8 cellular contexts compared by ENCODE assay signal in the genomic region with DNA sequence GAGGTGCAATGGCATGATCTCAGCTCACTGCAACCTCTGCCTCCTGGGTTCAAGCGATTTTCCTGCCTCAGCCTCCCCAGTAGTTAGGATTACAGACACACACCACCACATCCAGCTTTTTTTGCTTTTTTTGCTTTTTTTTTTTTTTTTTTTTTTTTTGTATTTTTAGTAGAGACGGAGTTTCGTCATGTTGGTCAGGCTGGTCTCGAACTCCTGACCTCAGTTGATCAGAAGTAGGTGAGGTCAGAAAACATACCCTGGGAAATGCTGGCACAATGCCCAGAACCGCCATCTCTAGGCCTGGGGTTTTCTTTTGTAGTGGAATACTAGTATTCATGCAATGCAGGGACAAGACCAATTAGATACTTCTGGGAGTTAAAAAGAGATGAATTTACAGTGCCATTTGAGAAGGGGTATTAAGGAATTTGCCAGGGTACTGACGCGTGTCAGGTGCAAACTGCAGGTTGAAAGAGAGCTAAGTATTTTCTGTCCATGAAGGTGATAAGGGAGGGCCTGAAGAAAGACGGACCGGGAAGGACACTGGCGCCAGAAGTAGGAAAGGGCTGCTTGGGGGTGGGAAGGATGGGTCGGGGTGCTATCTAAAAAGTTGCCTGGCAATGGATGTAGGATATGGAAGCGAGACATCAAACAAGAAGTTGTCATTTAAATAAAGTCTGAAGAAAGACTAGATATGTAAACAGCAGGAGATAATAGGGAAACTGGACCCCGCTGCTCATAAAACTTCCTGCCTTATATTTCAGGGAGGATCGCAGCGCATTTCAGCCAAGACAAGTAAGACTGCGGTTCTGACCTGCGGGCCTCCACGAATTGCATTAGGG.
DNase-seq lines count a peak whose midpoint lies in the region; ATAC-seq and TF ChIP-seq lines count a peak whose summit lies in the region.
"Not testable (repeated sequence)": the region's sequence is repeated elsewhere in the genome, so short reads cannot be mapped to it uniquely, and the experiment has no call there.

No MANE protein-coding gene starts in this region.

- H3K4me3 ChIP-seq in Caco-2 (ENCODE audit: low read depth, low read length); naive thymus-derived CD4-positive, alpha-beta T cell (ENCODE audit: low read length): not testable (repeated sequence)

- peaks cover 26% of the 10 kb centered on the region for H3K36me3 Mint-ChIP-seq in Caco-2 (ENCODE audit: insufficient read depth, unreplicated experiment)
- not testable (repeated sequence) for H3K36me3 Mint-ChIP-seq in IgD-negative memory B cell; activated CD4-positive, alpha-beta memory T cell treated with anti-CD3 and anti-CD28 coated beads, Interleukin-2, amount 10 ng/mL, durations not matched to agents 7 days and 5 days (ENCODE audit: low read depth); naive thymus-derived CD4-positive, alpha-beta T cell; stimulated activated naive CD8-positive, alpha-beta T cell treated with anti-CD3 and anti-CD28 coated beads, Interleukin-15, Interleukin-2, amounts not matched to agents 100 ng/mL and 50 ng/mL, for 24 hours (ENCODE audit: low read depth)

- not testable (repeated sequence) for H3K4me1 ChIP-seq in Caco-2; foreskin keratinocyte; naive thymus-derived CD4-positive, alpha-beta T cell (ENCODE audit: control insufficient read depth in 2 of 2, insufficient read depth in 2 of 2, low read length in 2 of 2)

- peak overlapping the region; percentile 98 for H3K27ac ChIP-seq in foreskin keratinocyte
- peak overlapping the region; percentile 94 for H3K27ac ChIP-seq in naive thymus-derived CD4-positive, alpha-beta T cell (ENCODE audit: low read depth, low read length)

- H3K4me3 Mint-ChIP-seq in Caco-2 (ENCODE audit: unreplicated experiment) (peak overlapping the region; percentile 94), IgD-negative memory B cell (peak overlapping the region in 3 of 4 donors; percentile 55 to 97 (median 83))
- H3K4me3 Mint-ChIP-seq in activated CD4-positive, alpha-beta memory T cell treated with anti-CD3 and anti-CD28 coated beads, Interleukin-2, amount 10 ng/mL, durations not matched to agents 7 days and 5 days, result peak overlapping the region; percentile 36
- peak overlapping the region; percentile 48 to 97 (median 94) for H3K4me3 Mint-ChIP-seq in naive thymus-derived CD4-positive, alpha-beta T cell
- H3K4me3 Mint-ChIP-seq in stimulated activated naive CD8-positive, alpha-beta T cell treated with anti-CD3 and anti-CD28 coated beads, Interleukin-15, Interleukin-2, amounts not matched to agents 100 ng/mL and 50 ng/mL, for 24 hours, result not testable (repeated sequence)

- POLR2A ChIA-PET in Caco-2 (lab: Charles Lee), result not testable (repeated sequence)
- POLR2A ChIA-PET in activated CD4-positive, alpha-beta memory T cell treated with anti-CD3 and anti-CD28 coated beads, Interleukin-2, amount 10 ng/mL, durations not matched to agents 7 days and 5 days (lab: Charles Lee), result interaction anchor here (1.5 to 2.4 kb wide), 7 partner anchors 9 to 135 kb away, joined by 3 to 57 read pairs (median 18); no protein-coding TSS in a partner anchor
- POLR2A ChIA-PET in naive thymus-derived CD4-positive, alpha-beta T cell (lab: Charles Lee), result interaction anchor here (0.6 to 7.5 kb wide), 3 partner anchors 8 to 49 kb away, joined by 3 to 143 read pairs (median 6); no protein-coding TSS in a partner anchor

- not testable (repeated sequence) for H3K4me1 Mint-ChIP-seq in Caco-2 (ENCODE audit: low read depth, unreplicated experiment)
- peaks cover 16 to 39% (median 30%) of the 10 kb centered on the region in 3 donors for H3K4me1 Mint-ChIP-seq in IgD-negative memory B cell
- H3K4me1 Mint-ChIP-seq in activated CD4-positive, alpha-beta memory T cell treated with anti-CD3 and anti-CD28 coated beads, Interleukin-2, amount 10 ng/mL, durations not matched to agents 7 days and 5 days, result peaks cover 38% of the 10 kb centered on the region
- peaks cover 16 to 72% (median 62%) of the 10 kb centered on the region in 7 donors for H3K4me1 Mint-ChIP-seq in naive thymus-derived CD4-positive, alpha-beta T cell
- H3K4me1 Mint-ChIP-seq in stimulated activated naive CD8-positive, alpha-beta T cell treated with anti-CD3 and anti-CD28 coated beads, Interleukin-15, Interleukin-2, amounts not matched to agents 100 ng/mL and 50 ng/mL, for 24 hours (ENCODE audit: low read depth), result peaks cover 50% of the 10 kb centered on the region

- CTCF ChIA-PET in Caco-2 (lab: Charles Lee), result not testable (repeated sequence)
- CTCF ChIA-PET in activated CD4-positive, alpha-beta memory T cell treated with anti-CD3 and anti-CD28 coated beads, Interleukin-2, amount 10 ng/mL, durations not matched to agents 7 days and 5 days (lab: Charles Lee), result interaction anchor here (2.1 kb wide), 1 partner anchor 15 kb away, joined by 12 read pairs; no protein-coding TSS in a partner anchor
- CTCF ChIA-PET in naive thymus-derived CD4-positive, alpha-beta T cell (lab: Charles Lee), result interaction anchor here (0.7 to 1.9 kb wide), 3 partner anchors 13 to 52 kb away, joined by 3 to 6 read pairs (median 3); no protein-coding TSS in a partner anchor

- not testable (repeated sequence) for H3K27me3 Mint-ChIP-seq in Caco-2 (ENCODE audit: insufficient read depth, unreplicated experiment); IgD-negative memory B cell; activated CD4-positive, alpha-beta memory T cell treated with anti-CD3 and anti-CD28 coated beads, Interleukin-2, amount 10 ng/mL, durations not matched to agents 7 days and 5 days; naive thymus-derived CD4-positive, alpha-beta T cell; stimulated activated naive CD8-positive, alpha-beta T cell treated with anti-CD3 and anti-CD28 coated beads, Interleukin-15, Interleukin-2, amounts not matched to agents 100 ng/mL and 50 ng/mL, for 24 hours

- BruUV-seq in Caco-2 (replicated peaks; lab: Mats Ljungman, UMichigan), result not testable (repeated sequence)

- intact Hi-C loops in Caco-2 (cut with micrococcal nuclease; ENCODE audit: unreplicated experiment); naive thymus-derived CD4-positive, alpha-beta T cell (cut with micrococcal nuclease): not testable (repeated sequence)

- not testable (repeated sequence) for H3K9me3 Mint-ChIP-seq in Caco-2 (ENCODE audit: unreplicated experiment); IgD-negative memory B cell; activated CD4-positive, alpha-beta memory T cell treated with anti-CD3 and anti-CD28 coated beads, Interleukin-2, amount 10 ng/mL, durations not matched to agents 7 days and 5 days; naive thymus-derived CD4-positive, alpha-beta T cell; stimulated activated naive CD8-positive, alpha-beta T cell treated with anti-CD3 and anti-CD28 coated beads, Interleukin-15, Interleukin-2, amounts not matched to agents 100 ng/mL and 50 ng/mL, for 24 hours

- H3K27ac Mint-ChIP-seq in Caco-2 (ENCODE audit: unreplicated experiment), result peak overlapping the region; percentile 100
- H3K27ac Mint-ChIP-seq in IgD-negative memory B cell, result peak overlapping the region; percentile 87 to 100 (median 100)
- H3K27ac Mint-ChIP-seq in activated CD4-positive, alpha-beta memory T cell treated with anti-CD3 and anti-CD28 coated beads, Interleukin-2, amount 10 ng/mL, durations not matched to agents 7 days and 5 days, result peak overlapping the region; percentile 95
- peak overlapping the region; percentile 98 to 100 (median 99) for H3K27ac Mint-ChIP-seq in naive thymus-derived CD4-positive, alpha-beta T cell
- H3K27ac Mint-ChIP-seq in stimulated activated naive CD8-positive, alpha-beta T cell treated with anti-CD3 and anti-CD28 coated beads, Interleukin-15, Interleukin-2, amounts not matched to agents 100 ng/mL and 50 ng/mL, for 24 hours, result peak overlapping the region; percentile 43

- not testable (repeated sequence) for TF ChIP-seq CTCF in Caco-2 (IDR thresholded peaks at IDR 0.05; ENCODE audit: insufficient read depth in 1 of 2, low read depth in 1 of 2, low read length in 1 of 2, severe bottlenecking in 1 of 2, unreplicated experiment in 1 of 2); foreskin keratinocyte (conservative IDR thresholded peaks at IDR 0.05)

- not testable (repeated sequence) for DNase-seq in Caco-2; activated CD4-positive, alpha-beta memory T cell treated with anti-CD3 and anti-CD28 coated beads, Interleukin-2, amount 10 ng/mL, durations not matched to agents 7 days and 5 days; foreskin keratinocyte; naive thymus-derived CD4-positive, alpha-beta T cell
- DNase-seq in RPMI7951 (ENCODE audit: low read depth) (peak; percentile 5), astrocyte of the hippocampus (ENCODE audit: low read depth, low spot score) (peak; percentile 31)

- not testable (repeated sequence) for H3K27me3 ChIP-seq in Caco-2 (replicated peaks; ENCODE audit: control insufficient read depth, insufficient read depth, low read length); foreskin keratinocyte; naive thymus-derived CD4-positive, alpha-beta T cell (ENCODE audit: control insufficient read depth in 2 of 2, insufficient read depth in 2 of 2, low read length in 2 of 2)

- not testable (repeated sequence) for H3K9me3 ChIP-seq in Caco-2; naive thymus-derived CD4-positive, alpha-beta T cell (ENCODE audit: control insufficient read depth in 2 of 3, low read length in 3 of 3)

- ATAC-seq in foreskin keratinocyte; naive thymus-derived CD4-positive, alpha-beta T cell: not testable (repeated sequence)

- not testable (repeated sequence) for H3K36me3 ChIP-seq in Caco-2 (ENCODE audit: control insufficient read depth, insufficient read depth, low read length); naive thymus-derived CD4-positive, alpha-beta T cell (ENCODE audit: control insufficient read depth in 2 of 3, insufficient read depth in 3 of 3, low read length in 3 of 3)

Comparison
In these comparisons a context has a peak if more than half of its experiments do, and no peak if none do; other contexts are left out.
1. H3K27ac Mint-ChIP-seq: peak in every context shown above with its lines; median percentile 100 in Caco-2; 100 in IgD-negative memory B cell; 99 in naive thymus-derived CD4-positive, alpha-beta T cell; 95 in activated CD4-positive, alpha-beta memory T cell treated with anti-CD3 and anti-CD28 coated beads, Interleukin-2, amount 10 ng/mL, durations not matched to agents 7 days and 5 days; 43 in stimulated activated naive CD8-positive, alpha-beta T cell treated with anti-CD3 and anti-CD28 coated beads, Interleukin-15, Interleukin-2, amounts not matched to agents 100 ng/mL and 50 ng/mL, for 24 hours.